8 cellular contexts compared by ENCODE assay signal in the genomic region with DNA sequence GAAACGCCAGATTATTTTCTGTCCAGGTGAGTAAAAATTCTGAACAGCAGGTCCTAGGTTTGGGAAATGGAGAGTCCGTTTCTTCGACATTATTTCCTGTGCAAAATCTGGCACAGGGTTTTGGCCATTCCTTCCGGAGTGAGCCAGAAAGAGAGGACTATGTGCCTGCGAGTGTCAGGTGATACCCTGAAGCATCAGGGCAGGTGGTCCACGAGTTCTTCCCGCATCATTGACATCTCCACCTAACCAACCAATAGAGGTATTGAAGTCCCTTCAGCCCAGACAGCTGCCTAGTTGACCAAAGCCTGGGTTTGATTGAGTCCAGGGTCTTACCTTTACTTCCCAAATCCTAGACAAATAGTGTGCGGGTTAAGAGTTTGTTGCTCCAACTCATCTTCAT. TPM values are rescaled to one million over a fixed set of nuclear protein-coding genes. Genes with fewer than 3 reads are reported as not detected.
A peak's percentile ranks its signal among the peaks of the same experiment; 100 is the strongest.
DNase-seq lines count a peak whose midpoint lies in the region; ATAC-seq and TF ChIP-seq lines count a peak whose summit lies in the region.

No MANE protein-coding gene starts in this region.

- H3K4me2 ChIP-seq in BLaER1 treated with 17β-estradiol and CSF1 and Interleukin-3, amounts not matched to agents 10 nM and 100 nM = peak overlapping the region; percentile 77 to 97 (median 84)
- peak overlapping the region; percentile 91 for H3K4me2 ChIP-seq in Karpas-422 (ENCODE audit: low read depth, low read length, poor library complexity, severe bottlenecking)

- no peak overlapping the region for H3K27ac Mint-ChIP-seq in neural crest cell (ENCODE audit: unreplicated experiment)

- TF ChIP-seq CTCF in neural crest cell (conservative IDR thresholded peaks at IDR 0.05) = no peak

- H3K4me3 ChIP-seq in BLaER1 treated with 17β-estradiol and CSF1 and Interleukin-3, amounts not matched to agents 10 nM and 100 nM = peak overlapping the region; percentile 78 to 94 (median 86)
- H3K4me3 ChIP-seq in Karpas-422 (ENCODE audit: low read length) (peak overlapping the region; percentile 89), ectodermal cell (ENCODE audit: insufficient read depth, low read depth, low read length) (peak overlapping the region; percentile 79)

- peaks cover 3% of the 10 kb centered on the region for H3K36me3 Mint-ChIP-seq in neural crest cell (ENCODE audit: low read depth)

- H3K27me3 Mint-ChIP-seq in neural crest cell (ENCODE audit: low read depth) = no peaks in the 10 kb centered on the region

- no peak for ATAC-seq in HG03039 (IDR thresholded peaks at IDR 0.05; ENCODE audit: unreplicated experiment)

- DNase-seq in Karpas-422 = no peak
- DNase-seq in neural crest cell (ENCODE audit: low read depth, low spot score) = no peak
- no peak for DNase-seq in DMS53 treated with DMSO at 0.1 percent for 48 hours (lab: John Stamatoyannopoulos, UW; ENCODE audit: unreplicated experiment)
- DNase-seq in caudate nucleus (lab: John Stamatoyannopoulos, UW) = no peak
- DNase-seq in NCI-H187 (lab: John Stamatoyannopoulos, UW) = no peak

- H3K4me1 Mint-ChIP-seq in neural crest cell = peaks cover 34% of the 10 kb centered on the region

- peaks cover 33 to 80% (median 45%) of the 10 kb centered on the region in 10 experiments for H3K4me1 ChIP-seq in BLaER1 treated with 17β-estradiol and CSF1 and Interleukin-3, amounts not matched to agents 10 nM and 100 nM
- H3K4me1 ChIP-seq in Karpas-422 (ENCODE audit: low read length) = peaks cover 29% of the 10 kb centered on the region
- no peaks in the 10 kb centered on the region for H3K4me1 ChIP-seq in ectodermal cell (ENCODE audit: control insufficient read depth, insufficient read depth, low read length)

- peaks cover 30 to 63% (median 49%) of the 10 kb centered on the region in 11 experiments; a peak in 21 of 22 replicates for H4K20me1 ChIP-seq in BLaER1 treated with 17β-estradiol and CSF1 and Interleukin-3, amounts not matched to agents 10 nM and 100 nM
- H4K20me1 ChIP-seq in Karpas-422 (ENCODE audit: insufficient read depth, low read depth, low read length) = peaks cover 12% of the 10 kb centered on the region

- peaks cover 0 to 40% (median 26%) of the 10 kb centered on the region in 11 experiments; a peak in 21 of 22 replicates for H3K36me3 ChIP-seq in BLaER1 treated with 17β-estradiol and CSF1 and Interleukin-3, amounts not matched to agents 10 nM and 100 nM
- H3K36me3 ChIP-seq in Karpas-422 (ENCODE audit: insufficient read depth, low read length) (no peaks in the 10 kb centered on the region), ectodermal cell (ENCODE audit: control insufficient read depth, insufficient read depth, low read length) (no peaks in the 10 kb centered on the region)

- no peaks in the 10 kb centered on the region for H3K9me3 ChIP-seq in BLaER1 treated with 17β-estradiol and CSF1 and Interleukin-3, amounts not matched to agents 10 nM and 100 nM (replicated peaks in 1 of 11)
- no peaks in the 10 kb centered on the region for H3K9me3 ChIP-seq in Karpas-422 (ENCODE audit: low read length)
- H3K9me3 ChIP-seq in ectodermal cell (ENCODE audit: control insufficient read depth, low read length) = no peaks in the 10 kb centered on the region

- peak overlapping the region; percentile 83 to 93 (median 90) for H3K9ac ChIP-seq in BLaER1 treated with 17β-estradiol and CSF1 and Interleukin-3, amounts not matched to agents 10 nM and 100 nM
- H3K9ac ChIP-seq in Karpas-422 (ENCODE audit: low read length) = peak overlapping the region; percentile 87

- H3K79me2 ChIP-seq in Karpas-422 (ENCODE audit: low read length) = peaks cover 75% of the 10 kb centered on the region

- H3K9me3 Mint-ChIP-seq in neural crest cell = no peaks in the 10 kb centered on the region

- H3K27me3 ChIP-seq in BLaER1 treated with 17β-estradiol and CSF1 and Interleukin-3, amounts not matched to agents 10 nM and 100 nM = no peaks in the 10 kb centered on the region
- no peaks in the 10 kb centered on the region for H3K27me3 ChIP-seq in Karpas-422 (ENCODE audit: low read length)
- H3K27me3 ChIP-seq in ectodermal cell (ENCODE audit: control insufficient read depth, insufficient read depth, low read length, poor library complexity, severe bottlenecking) = no peaks in the 10 kb centered on the region

- WGBS in ectodermal cell, 2 experiments = 71 to 74% methylated on average over 8 of the region's 8 CpGs

- no peaks in the 10 kb centered on the region for H3K9me2 ChIP-seq in Karpas-422 (replicated peaks; ENCODE audit: insufficient read depth, low read length)

- peak overlapping the region; percentile 86 for H3K4me3 Mint-ChIP-seq in neural crest cell

- peak overlapping the region; percentile 72; the same call in 1 of the 2 replicates for H2AFZ ChIP-seq in Karpas-422 (ENCODE audit: low read length)

- peak overlapping the region in 9 of 11 experiments; percentile 82 to 91 (median 89); a peak in 16 of 22 replicates for H3K27ac ChIP-seq in BLaER1 treated with 17β-estradiol and CSF1 and Interleukin-3, amounts not matched to agents 10 nM and 100 nM
- no peak overlapping the region for H3K27ac ChIP-seq in Karpas-422 (ENCODE audit: low read length)
- H3K27ac ChIP-seq in ectodermal cell (ENCODE audit: insufficient read depth, low read depth, low read length, poor library complexity, severe bottlenecking) = no peak overlapping the region
- no peak overlapping the region for H3K27ac ChIP-seq in caudate nucleus (ENCODE audit: low read depth, low read length)

RNA-seq across cellular contexts. Expression of gene SNAP29, which starts 0.8 kb away (rescaled TPM):
- 10.1 and 17.4 TPM in 2 replicates for total RNA-seq in Karpas-422 (2014; rRNA removed; shearing (Covaris generic); ENCODE audit: low replicate concordance)
- 19.1 TPM for polyA plus RNA-seq in ectodermal cell (2013, experiment 1 of 4)
- polyA plus RNA-seq in ectodermal cell (2013, experiment 2 of 4) = 17.1 TPM
- polyA plus RNA-seq in ectodermal cell (2013, experiment 3 of 4) = 19.0 TPM
- 20.3 TPM for polyA plus RNA-seq in ectodermal cell (2013, experiment 4 of 4)
- 20.0 and 20.2 TPM in 2 replicates for total RNA-seq in neural crest cell

RNA-seq across cellular contexts. Expression of gene PI4KA, which starts 1.0 kb away (rescaled TPM):
- total RNA-seq in Karpas-422 (2014; rRNA removed; shearing (Covaris generic); ENCODE audit: low replicate concordance) = 66.1 and 80.7 TPM in 2 replicates
- polyA plus RNA-seq in ectodermal cell (2013, experiment 1 of 4) = 63.5 TPM
- 62.4 TPM for polyA plus RNA-seq in ectodermal cell (2013, experiment 2 of 4)
- 37.5 TPM for polyA plus RNA-seq in ectodermal cell (2013, experiment 3 of 4)
- 39.6 TPM for polyA plus RNA-seq in ectodermal cell (2013, experiment 4 of 4)
- total RNA-seq in neural crest cell = 82.0 and 85.8 TPM in 2 replicates

RNA-seq across cellular contexts. Expression of gene CRKL, which starts 57.6 kb away (rescaled TPM):
- 42.0 and 58.4 TPM in 2 replicates for total RNA-seq in Karpas-422 (2014; rRNA removed; shearing (Covaris generic); ENCODE audit: low replicate concordance)
- 87.1 TPM for polyA plus RNA-seq in ectodermal cell (2013, experiment 1 of 4)
- polyA plus RNA-seq in ectodermal cell (2013, experiment 2 of 4) = 94.2 TPM
- polyA plus RNA-seq in ectodermal cell (2013, experiment 3 of 4) = 52.8 TPM
- polyA plus RNA-seq in ectodermal cell (2013, experiment 4 of 4) = 57.3 TPM
- 102 and 107 TPM in 2 replicates for total RNA-seq in neural crest cell

Comparison
In these comparisons a context has a peak if more than half of its experiments do, and no peak if none do; other contexts are left out.
1. H3K27ac ChIP-seq: peak in BLaER1 treated with 17β-estradiol and CSF1 and Interleukin-3, amounts not matched to agents 10 nM and 100 nM (9 of 11); none in Karpas-422 (single experiment), ectodermal cell (single experiment) and caudate nucleus (single experiment).
2. Peak in every context shown above with its lines, with median percentiles within 50 percentile points of each other: H3K4me3 ChIP-seq.